ENCODE assay signal across 18 cellular contexts in genomic region chrX:38975368-38975767, GRCh38.
"Had no signal": no experiment of that assay in that cellular context is flagged by ENCODE, and none has a peak within 500 bp of the region (broad histone marks: within the 10 kb centered on the region; RNA-seq: fewer than 3 reads in every experiment).

No MANE protein-coding gene starts in this region.

- H3K36me3 ChIP-seq: cardiac muscle cell had no signal

- H3K27me3 ChIP-seq: cardiac muscle cell had no signal

- H3K4me3 ChIP-seq: cardiac muscle cell had no signal

- H3K27ac ChIP-seq: cardiac muscle cell had no signal

- DNase-seq: activated CD4-positive, alpha-beta T cell treated with anti-CD3 and anti-CD28 coated beads for 4 hours; activated CD8-positive, alpha-beta memory T cell treated with anti-CD3 and anti-CD28 coated beads, Interleukin-2, amount 50 U/mL, for 48 hours; activated CD8-positive, alpha-beta T cell treated with anti-CD3 and anti-CD28 coated beads, Interleukin-2, amount 10 ng/mL, durations not matched to agents 7 days and 5 days; activated T-cell treated with anti-CD3 and anti-CD28 coated beads, Interleukin-2, amount 50 U/mL, for 1 hour; amygdala; cerebellar nuclear complex; KG1; NCI-H1105 treated with DMSO at 0.1 percent for 48 hours; NCI-H1436 treated with DMSO at 0.1 percent for 48 hours; NCI-H187; NCI-H2081; NCI-H510A treated with DMSO at 0.1 percent for 48 hours; NCI-H69; NK-92 treated with Interleukin-12 subunit alpha and Interleukin-12 subunit beta, amount 100 ng/mL, for 24 hours; PC-3; SHP77 treated with DMSO at 0.1 percent for 48 hours had no signal

- ATAC-seq: activated CD4-positive, CD25-positive, alpha-beta regulatory T cell treated with anti-CD3 and anti-CD28 coated beads, Interleukin-2, amount 50 U/mL, for 24 hours; activated CD8-positive, alpha-beta T cell treated with anti-CD3 and anti-CD28 coated beads, Interleukin-2, amount 10 ng/mL, durations not matched to agents 7 days and 5 days; PC-3 had no signal
